In the genomic region with DNA sequence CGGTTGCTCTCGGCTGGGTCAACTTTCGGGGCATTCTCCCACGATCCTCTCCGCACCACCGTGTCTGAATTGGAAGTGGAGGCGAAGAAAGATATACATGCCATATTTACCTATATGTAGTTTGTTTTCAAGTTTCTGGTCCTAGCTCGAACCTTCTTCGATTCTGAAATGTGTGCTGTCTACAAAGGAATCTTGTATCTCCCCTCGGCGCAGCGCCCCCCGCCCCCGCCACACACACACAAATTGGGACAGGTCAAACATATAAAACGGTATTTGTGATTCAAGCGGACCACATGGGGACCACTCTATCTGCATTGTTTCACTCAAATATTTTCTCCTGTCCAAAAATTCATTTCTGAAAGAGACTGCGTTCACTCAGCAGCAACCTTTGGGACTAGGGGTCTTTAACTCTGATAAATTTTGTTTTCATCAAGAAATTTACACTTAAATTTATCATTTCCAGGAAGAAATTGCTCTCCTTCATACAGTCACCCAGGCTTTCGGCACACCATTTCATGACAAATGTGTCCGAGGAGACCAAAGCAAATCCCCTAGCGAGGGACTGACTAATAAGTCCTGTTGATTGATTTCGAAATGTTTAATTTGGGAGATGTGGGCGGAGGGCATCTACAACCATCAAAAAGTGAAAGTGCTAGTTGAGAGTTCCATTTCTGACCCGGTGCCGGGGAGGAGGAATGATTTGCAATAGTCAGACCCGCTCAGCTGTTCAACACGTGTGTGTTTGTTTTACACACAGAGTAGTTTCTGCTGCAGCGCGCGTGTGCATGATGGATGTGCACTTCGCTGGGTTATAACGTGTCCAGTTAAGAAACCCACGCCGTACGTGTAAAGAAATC, we compare ENCODE assay signal across 8 cellular contexts. TPM values are rescaled to one million over a fixed set of nuclear protein-coding genes. Genes with fewer than 3 reads are reported as not detected.
DNase-seq lines count a peak whose midpoint lies in the region; ATAC-seq, FAIRE-seq and TF ChIP-seq lines count a peak whose summit lies in the region.

No MANE protein-coding gene starts in this region.

- H3K4me3 Mint-ChIP-seq in activated naive CD4-positive, alpha-beta T cell treated with anti-CD3 and anti-CD28 coated beads, Interleukin-2, amount 10 ng/mL, durations not matched to agents 7 days and 5 days, result peak overlapping the region; percentile 92
- peak overlapping the region; percentile 86 for H3K4me3 Mint-ChIP-seq in neural progenitor cell
- peak overlapping the region; percentile 100 for H3K4me3 Mint-ChIP-seq in type B pancreatic cell

- peaks cover 82% of the 10 kb centered on the region for H3K27me3 Mint-ChIP-seq in activated naive CD4-positive, alpha-beta T cell treated with anti-CD3 and anti-CD28 coated beads, Interleukin-2, amount 10 ng/mL, durations not matched to agents 7 days and 5 days
- H3K27me3 Mint-ChIP-seq in neural progenitor cell (ENCODE audit: insufficient read depth, low read depth), result peaks cover 26% of the 10 kb centered on the region
- H3K27me3 Mint-ChIP-seq in type B pancreatic cell, result peaks cover 42% of the 10 kb centered on the region

- peak; percentile 16; the same call in 1 of the 2 replicates for TF ChIP-seq CTCF in Panc1 (IDR thresholded peaks at IDR 0.05)
- peak; percentile 2 for TF ChIP-seq CTCF in neural progenitor cell (IDR thresholded peaks at IDR 0.05)
- TF ChIP-seq CTCF in type B pancreatic cell (conservative IDR thresholded peaks at IDR 0.05), result no peak

- H3F3A ChIP-seq in neural progenitor cell (ENCODE audit: low read depth), result peaks cover 63% of the 10 kb centered on the region

- no peaks in the 10 kb centered on the region for H3K9me3 ChIP-seq in Panc1 (ENCODE audit: control insufficient read depth, insufficient read depth, low read depth, low read length)
- H3K9me3 ChIP-seq in neural progenitor cell (ENCODE audit: low read depth), result no peaks in the 10 kb centered on the region

- POLR2A ChIA-PET in Panc1 (lab: Charles Lee), result no interaction called here

- no peaks in the 10 kb centered on the region for H3K4me1 ChIP-seq in Panc1 (ENCODE audit: control insufficient read depth, insufficient read depth, low read length)
- peaks cover 32% of the 10 kb centered on the region for H3K4me1 ChIP-seq in neural progenitor cell

- H3K9ac ChIP-seq in neural progenitor cell, result no peak overlapping the region

- ATAC-seq in Panc1, result no peak; the same call in 1 of the 2 replicates

- peak overlapping the region; percentile 90 for H3K27ac Mint-ChIP-seq in activated naive CD4-positive, alpha-beta T cell treated with anti-CD3 and anti-CD28 coated beads, Interleukin-2, amount 10 ng/mL, durations not matched to agents 7 days and 5 days
- H3K27ac Mint-ChIP-seq in neural progenitor cell (peak overlapping the region; percentile 96), type B pancreatic cell (peak overlapping the region; percentile 98)

- no TSS peak for BruUV-seq in Panc1 (replicated peaks; lab: Mats Ljungman, UMichigan)

- H3K4me2 ChIP-seq in neural progenitor cell, result peak overlapping the region; percentile 95

- in situ Hi-C loops in Panc1 (cut with HindIII; ENCODE audit: low pct_unique_long_range_greater_than_20kb, low sequenced_read_pairs), result no loop called here

- CTCF ChIA-PET in Panc1 (lab: Charles Lee), result no interaction called here
- CTCF ChIA-PET in activated naive CD4-positive, alpha-beta T cell treated with anti-CD3 and anti-CD28 coated beads, Interleukin-2, amount 10 ng/mL, durations not matched to agents 7 days and 5 days (lab: Charles Lee), result interaction anchor here (0.8 to 1.0 kb wide), 3 partner anchors 9 to 589 kb away, joined by 3 read pairs; no protein-coding TSS in a partner anchor

- H3K4me3 ChIP-seq in H7 (ENCODE audit: insufficient read depth, low read depth, low read length) (peak overlapping the region; percentile 80), Panc1 (ENCODE audit: low read depth in 2 of 2, low read length in 2 of 2) (peak overlapping the region; percentile 56), neural progenitor cell (peak overlapping the region; percentile 93)

- no peak overlapping the region for H3K27ac ChIP-seq in Panc1 (ENCODE audit: low read length)
- no peak overlapping the region for H3K27ac ChIP-seq in neural progenitor cell

- H3K4me1 Mint-ChIP-seq in activated naive CD4-positive, alpha-beta T cell treated with anti-CD3 and anti-CD28 coated beads, Interleukin-2, amount 10 ng/mL, durations not matched to agents 7 days and 5 days, result peaks cover 61% of the 10 kb centered on the region
- H3K4me1 Mint-ChIP-seq in neural progenitor cell (peaks cover 42% of the 10 kb centered on the region), type B pancreatic cell (ENCODE audit: unreplicated experiment) (peaks cover 25% of the 10 kb centered on the region)

- H3K27me3 ChIP-seq in H7 (ENCODE audit: control insufficient read depth, insufficient read depth, low read length) (peaks cover 53% of the 10 kb centered on the region), Panc1 (ENCODE audit: control insufficient read depth, insufficient read depth, low read length) (no peaks in the 10 kb centered on the region), neural progenitor cell (peaks cover 49% of the 10 kb centered on the region)

- H4K20me1 ChIP-seq in neural progenitor cell (ENCODE audit: low read depth), result peaks cover 37% of the 10 kb centered on the region

- H3K36me3 ChIP-seq in H7 (replicated peaks; ENCODE audit: control insufficient read depth, insufficient read depth, low read length) (no peaks in the 10 kb centered on the region), Panc1 (ENCODE audit: control insufficient read depth, insufficient read depth, low read length) (no peaks in the 10 kb centered on the region), neural progenitor cell (no peaks in the 10 kb centered on the region)

- H3K36me3 Mint-ChIP-seq in activated naive CD4-positive, alpha-beta T cell treated with anti-CD3 and anti-CD28 coated beads, Interleukin-2, amount 10 ng/mL, durations not matched to agents 7 days and 5 days, result no peaks in the 10 kb centered on the region
- no peaks in the 10 kb centered on the region for H3K36me3 Mint-ChIP-seq in neural progenitor cell
- H3K36me3 Mint-ChIP-seq in type B pancreatic cell, result peaks cover 4% of the 10 kb centered on the region

- H3K79me2 ChIP-seq in neural progenitor cell (ENCODE audit: low read depth), result peaks cover 37% of the 10 kb centered on the region

- FAIRE-seq in frontal cortex (lab: Jason Lieb, UNC), result no peak

- DNase-seq in AG08395 (ENCODE audit: low spot score) (peak; percentile 40), H7 (peak; percentile 32), Panc1 (ENCODE audit: low read depth, low spot score) (no peak), frontal cortex (ENCODE audit: low spot score in 2 of 2) (peak; percentile 29 to 51), neural progenitor cell (ENCODE audit: low spot score) (no peak), type B pancreatic cell (ENCODE audit: extremely low spot score, unreplicated experiment) (no peak), cortex of kidney (lab: John Stamatoyannopoulos, UW) (no peak)
- peak; percentile 59 for DNase-seq in activated naive CD4-positive, alpha-beta T cell treated with anti-CD3 and anti-CD28 coated beads, Interleukin-2, amount 10 ng/mL, durations not matched to agents 7 days and 5 days

- intact Hi-C loops in Panc1 (cut with micrococcal nuclease; ENCODE audit: unreplicated experiment), result loop anchor here (5.0 kb wide), 2 partner anchors 87 to 192 kb away; partner anchors contain the start of gene STX17

- peak overlapping the region; percentile 88 for H2AFZ ChIP-seq in neural progenitor cell (replicated peaks)

- H3K9me3 Mint-ChIP-seq in activated naive CD4-positive, alpha-beta T cell treated with anti-CD3 and anti-CD28 coated beads, Interleukin-2, amount 10 ng/mL, durations not matched to agents 7 days and 5 days, result no peaks in the 10 kb centered on the region
- H3K9me3 Mint-ChIP-seq in neural progenitor cell (peaks cover 1% of the 10 kb centered on the region), type B pancreatic cell (no peaks in the 10 kb centered on the region)

RNA-seq across cellular contexts. Expression of gene NR4A3, which starts 1.1 kb away (rescaled TPM):
- total RNA-seq in H7 (2014; rRNA removed; shearing (Covaris generic)), result 0.10 and 0.18 TPM in 2 replicates
- total RNA-seq in Panc1 (2021; ENCODE audit: unreplicated experiment) (0.13 TPM), frontal cortex (3.7 TPM), neural progenitor cell (ENCODE audit: low replicate concordance) (0.26 and 0.59 TPM in 2 replicates), type B pancreatic cell (ENCODE audit: low replicate concordance) (2.0 and 3.4 TPM in 2 replicates)
- polyA plus RNA-seq in Panc1 (2012; ENCODE audit: insufficient read length), result 0.11 TPM

Comparison
In these comparisons a context has a peak if more than half of its experiments do, and no peak if none do; other contexts are left out.
1. DNase-seq: peak in AG08395 (single experiment), H7 (single experiment), activated naive CD4-positive, alpha-beta T cell treated with anti-CD3 and anti-CD28 coated beads, Interleukin-2, amount 10 ng/mL, durations not matched to agents 7 days and 5 days (single experiment) and frontal cortex (2 of 2); none in Panc1 (single experiment), neural progenitor cell (single experiment), type B pancreatic cell (single experiment) and cortex of kidney (single experiment).
2. Peak in every context shown above with its lines, with median percentiles within 50 percentile points of each other: H3K4me3 ChIP-seq, H3K27ac Mint-ChIP-seq and H3K4me3 Mint-ChIP-seq.